In the genomic region with DNA sequence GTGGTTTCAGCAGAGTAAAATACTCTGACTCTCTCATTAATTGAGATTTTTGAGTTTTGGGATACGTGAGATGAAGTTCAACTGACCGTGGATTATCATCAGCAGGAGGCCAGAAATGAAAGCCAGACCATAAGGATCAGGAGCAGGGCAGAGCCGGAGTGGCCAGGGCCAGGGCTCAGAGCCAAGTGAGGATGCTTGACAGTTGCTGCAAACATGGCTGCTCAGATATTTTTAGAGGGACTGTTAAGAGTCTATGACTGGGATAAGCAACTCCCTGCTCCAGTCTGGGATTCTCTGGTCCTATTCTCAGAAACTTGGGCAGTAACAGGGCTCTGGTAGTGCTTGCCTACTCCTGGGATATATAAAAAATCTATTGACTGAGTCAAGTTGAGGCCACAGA, we compare ENCODE assay signal across 17 cellular contexts. TPM values are rescaled to one million over a fixed set of nuclear protein-coding genes. Genes with fewer than 3 reads are reported as not detected.
"Had no signal": no experiment of that assay in that cellular context is flagged by ENCODE, and none has a peak within 500 bp of the region (broad histone marks: within the 10 kb centered on the region; RNA-seq: fewer than 3 reads in every experiment).

No MANE protein-coding gene starts in this region.

- H3K4me1 Mint-ChIP-seq: activated CD4-positive, alpha-beta T cell treated with anti-CD3 and anti-CD28 coated beads for 36 hours; stimulated activated naive CD8-positive, alpha-beta T cell treated with anti-CD3 and anti-CD28 coated beads, Interleukin-15, amount 100 ng/mL, for 72 hours; T-helper 17 cell had no signal

- H3K9me3 Mint-ChIP-seq: activated naive CD4-positive, alpha-beta T cell treated with anti-CD3 and anti-CD28 coated beads, Interleukin-2, amount 50 U/mL, for 72 hours; activated T-helper 1 cell treated with anti-CD3 and anti-CD28 coated beads, Interleukin-12 subunit alpha, Interleukin-12 subunit beta, Interleukin-2, Interleukin-4 antibody, amounts not matched to agents 30 ng/mL and 10 ng/mL and 1 ng/mL, durations not matched to agents 14 hours and 24 hours and 36 hours; nephron progenitor cell; stimulated activated naive CD8-positive, alpha-beta T cell treated with anti-CD3 and anti-CD28 coated beads, Interleukin-15, amount 100 ng/mL, for 72 hours; type B pancreatic cell had no signal

- ATAC-seq: activated CD4-positive, alpha-beta T cell treated with anti-CD3 and anti-CD28 coated beads for 36 hours; activated naive CD4-positive, alpha-beta T cell treated with anti-CD3 and anti-CD28 coated beads, Interleukin-2, amount 50 U/mL, for 72 hours; lower lobe of right lung; stimulated activated naive CD8-positive, alpha-beta T cell treated with anti-CD3 and anti-CD28 coated beads, Interleukin-15, amount 100 ng/mL, for 72 hours; T-helper 17 cell had no signal

- H3K4me1 ChIP-seq: adrenal gland, colonic mucosa, lower lobe of right lung had no signal

- H3K36me3 Mint-ChIP-seq: activated naive CD4-positive, alpha-beta T cell treated with anti-CD3 and anti-CD28 coated beads, Interleukin-2, amount 50 U/mL, for 72 hours; type B pancreatic cell had no signal

- H3K27ac ChIP-seq: adrenal gland, colonic mucosa, lower lobe of right lung had no signal

- DNase-seq: activated CD4-positive, alpha-beta T cell treated with anti-CD3 and anti-CD28 coated beads for 36 hours; activated CD4-positive, alpha-beta T cell treated with anti-CD3 and anti-CD28 coated beads, Interleukin-2, amount 50 U/mL, for 48 hours; activated gamma-delta T cell treated with Interleukin-2 at 50 U/mL for 16 hours; adrenal gland; colonic mucosa; foreskin melanocyte; lower lobe of right lung; nephron progenitor cell; nucleus accumbens; posterior cingulate gyrus; stimulated activated CD4-positive, alpha-beta T cell treated with anti-CD3 and anti-CD28 coated beads, Interleukin-4, amount 100 ng/mL, for 1 hour; stimulated activated naive CD8-positive, alpha-beta T cell treated with anti-CD3 and anti-CD28 coated beads, Interleukin-15, amount 100 ng/mL, for 72 hours; T-helper 17 cell had no signal

- H3K36me3 ChIP-seq: adrenal gland, colonic mucosa, lower lobe of right lung had no signal

- H3K27ac Mint-ChIP-seq: activated CD4-positive, alpha-beta T cell treated with anti-CD3 and anti-CD28 coated beads for 36 hours; activated naive CD4-positive, alpha-beta T cell treated with anti-CD3 and anti-CD28 coated beads, Interleukin-2, amount 50 U/mL, for 72 hours; activated T-helper 1 cell treated with anti-CD3 and anti-CD28 coated beads, Interleukin-12 subunit alpha, Interleukin-12 subunit beta, Interleukin-2, Interleukin-4 antibody, amounts not matched to agents 30 ng/mL and 10 ng/mL and 1 ng/mL, durations not matched to agents 14 hours and 24 hours and 36 hours; nephron progenitor cell; T-helper 17 cell; type B pancreatic cell had no signal

- H3K4me3 ChIP-seq: adrenal gland, colonic mucosa, lower lobe of right lung, smooth muscle cell had no signal

- H3K4me3 Mint-ChIP-seq: activated CD4-positive, alpha-beta T cell treated with anti-CD3 and anti-CD28 coated beads for 36 hours; activated T-helper 1 cell treated with anti-CD3 and anti-CD28 coated beads, Interleukin-12 subunit alpha, Interleukin-12 subunit beta, Interleukin-2, Interleukin-4 antibody, amounts not matched to agents 30 ng/mL and 10 ng/mL and 1 ng/mL, durations not matched to agents 14 hours and 24 hours and 36 hours; nephron progenitor cell; stimulated activated naive CD8-positive, alpha-beta T cell treated with anti-CD3 and anti-CD28 coated beads, Interleukin-15, amount 100 ng/mL, for 72 hours; T-helper 17 cell; type B pancreatic cell had no signal

- H3K27me3 ChIP-seq: adrenal gland, colonic mucosa had no signal

- H3K27me3 Mint-ChIP-seq: stimulated activated naive CD8-positive, alpha-beta T cell treated with anti-CD3 and anti-CD28 coated beads, Interleukin-15, amount 100 ng/mL, for 72 hours had no signal

- H3K9me3 ChIP-seq: adrenal gland, colonic mucosa, lower lobe of right lung had no signal

RNA-seq across cellular contexts. Expression of gene CDH13, which starts 17.6 kb away (rescaled TPM):
- total RNA-seq: activated CD4-positive, alpha-beta T cell treated with anti-CD3 and anti-CD28 coated beads for 36 hours; activated naive CD4-positive, alpha-beta T cell treated with anti-CD3 and anti-CD28 coated beads, Interleukin-2, amount 50 U/mL, for 72 hours; activated T-helper 1 cell treated with anti-CD3 and anti-CD28 coated beads, Interleukin-12 subunit alpha, Interleukin-12 subunit beta, Interleukin-2, Interleukin-4 antibody, amounts not matched to agents 30 ng/mL and 10 ng/mL and 1 ng/mL, durations not matched to agents 14 hours and 24 hours and 36 hours; T-helper 17 cell had no signal
